1 cellular context compared by ENCODE assay signal in genomic region chr10:102704915-102705314, GRCh38.
TF ChIP-seq lines count a peak whose summit lies in the region.

No MANE protein-coding gene starts in this region.

TF ChIP-seq in GM23338, 12 proteins besides CTCF, POLR2A, EP300 and RAD21 (continued from another document):
- no peak for TF ChIP-seq ZNF462 (CRISPR knock-in tag; IDR thresholded peaks at IDR 0.05)
- no peak for TF ChIP-seq ZNF114 (CRISPR knock-in tag; IDR thresholded peaks at IDR 0.05)
- TF ChIP-seq JUNB (IDR thresholded peaks at IDR 0.05; ENCODE audit: unreplicated experiment), result no peak
- no peak for TF ChIP-seq EZH2 (IDR thresholded peaks at IDR 0.05; ENCODE audit: low read depth, unreplicated experiment)
- TF ChIP-seq NANOG (IDR thresholded peaks at IDR 0.05; ENCODE audit: borderline replicate concordance), result no peak
TF ChIP-seq in GM23338: peak in this region for 0.
